Comparison of ENCODE assay signal across 1 cellular context in genomic region chr4:87659247-87659931, GRCh38.
TF ChIP-seq lines count a peak whose summit lies in the region.

No MANE protein-coding gene starts in this region.

TF ChIP-seq in HEK293, 187 proteins besides CTCF, POLR2A, EP300 and RAD21 (continued from another document):
- no peak for TF ChIP-seq ZNF449 (tag by site-specific recombination; IDR thresholded peaks at IDR 0.05)
- no peak for TF ChIP-seq ZNF157 (tag by site-specific recombination; IDR thresholded peaks at IDR 0.05)
- peak; percentile 94 for TF ChIP-seq OSR2 (tag by site-specific recombination; IDR thresholded peaks at IDR 0.05)
- TF ChIP-seq ZNF121 (tag by site-specific recombination; IDR thresholded peaks at IDR 0.05), result no peak
- TF ChIP-seq KLF1 (tag by site-specific recombination; IDR thresholded peaks at IDR 0.05), result peak; percentile 46; the same call in 1 of the 2 replicates
- TF ChIP-seq BCL11A (tag by site-specific recombination; IDR thresholded peaks at IDR 0.05; ENCODE audit: low read depth), result peak; percentile 83
